Comparison of ENCODE assay signal across 10 cellular contexts in genomic region chr5:96335873-96336272, GRCh38.
DNase-seq lines count a peak whose midpoint lies in the region; ATAC-seq, FAIRE-seq and TF ChIP-seq lines count a peak whose summit lies in the region.
"Had no signal": no experiment of that assay in that cellular context is flagged by ENCODE, and none has a peak within 500 bp of the region (broad histone marks: within the 10 kb centered on the region; RNA-seq: fewer than 3 reads in every experiment).

No MANE protein-coding gene starts in this region.

- no peaks in the 10 kb centered on the region for H3K79me1 ChIP-seq in H1 (ENCODE audit: low read depth, low read length)
- H3K79me1 ChIP-seq in neuronal stem cell (ENCODE audit: low read depth, low read length), result no peaks in the 10 kb centered on the region

- H3K4ac ChIP-seq in H1 (replicated peaks; ENCODE audit: insufficient read length, low read depth, low read length) (no peak overlapping the region), neuronal stem cell (ENCODE audit: low read length) (no peak overlapping the region)

- H3K4me3 Mint-ChIP-seq in endodermal cell, result no peak overlapping the region
- H3K4me3 Mint-ChIP-seq: T-helper 1 cell treated with Interleukin-12 subunit alpha and Interleukin-12 subunit beta and Interleukin-4 antibody, amounts not matched to agents 30 μg/mL and 1 μg/mL, for 36 hours had no signal

- H3K27ac Mint-ChIP-seq in endodermal cell, result no peak overlapping the region
- H3K27ac Mint-ChIP-seq: T-helper 1 cell treated with Interleukin-12 subunit alpha and Interleukin-12 subunit beta and Interleukin-4 antibody, amounts not matched to agents 30 μg/mL and 1 μg/mL, for 36 hours had no signal

- no peaks in the 10 kb centered on the region for H3K9me3 Mint-ChIP-seq in endodermal cell
- H3K9me3 Mint-ChIP-seq: T-helper 1 cell treated with Interleukin-12 subunit alpha and Interleukin-12 subunit beta and Interleukin-4 antibody, amounts not matched to agents 30 μg/mL and 1 μg/mL, for 36 hours had no signal

- no peaks in the 10 kb centered on the region for H3K23me2 ChIP-seq in H1 (ENCODE audit: low read depth, low read length)

- no peak for TF ChIP-seq EP300 in H1 (IDR thresholded peaks at IDR 0.05; ENCODE audit: borderline replicate concordance in 1 of 2, low read depth in 2 of 2, low read length in 2 of 2)

- no peaks in the 10 kb centered on the region for H3K27me3 ChIP-seq in DND-41 (ENCODE audit: insufficient read depth, low read length, poor library complexity)
- no peaks in the 10 kb centered on the region for H3K27me3 ChIP-seq in MM.1S (replicated peaks; ENCODE audit: insufficient read depth, low read length)
- no peaks in the 10 kb centered on the region for H3K27me3 ChIP-seq in H1 (replicated peaks in 1 of 4; ENCODE audit: control insufficient read depth in 3 of 4, extremely low read depth in 1 of 4, insufficient read depth in 3 of 4, low read length in 3 of 4)
- H3K27me3 ChIP-seq in neuronal stem cell (ENCODE audit: control insufficient read depth in 3 of 3, insufficient read depth in 3 of 3, low read depth in 1 of 3, low read length in 3 of 3), result no peaks in the 10 kb centered on the region
- no peaks in the 10 kb centered on the region for H3K27me3 ChIP-seq in endodermal cell (ENCODE audit: control insufficient read depth, insufficient read depth, low read length, poor library complexity, severe bottlenecking)
- H3K27me3 ChIP-seq in MG63, result no peaks in the 10 kb centered on the region
- H3K27me3 ChIP-seq: colonic mucosa had no signal

- no peak for TF ChIP-seq POLR2A in H1 (IDR thresholded peaks at IDR 0.05; ENCODE audit: control extremely low read depth in 1 of 2, low read depth in 2 of 2, low read length in 2 of 2)

- WGBS in H1 (ENCODE audit: extremely low coverage in 1 of 2, insufficient coverage in 1 of 2, insufficient read length in 1 of 2, insufficient replicate concordance in 2 of 2, low coverage in 1 of 2, low lambda C conversion rate in 2 of 2, missing lambda C conversion rate in 1 of 2), 2 experiments, result 61% methylated on average over 2 of the region's 2 CpGs; no CpG with 5 or more reads in 1 of the 2 experiments
- WGBS in neuronal stem cell (ENCODE audit: extremely low coverage in 2 of 2, insufficient read length in 2 of 2, insufficient replicate concordance in 1 of 2), 2 donors, result no CpG with 5 or more reads among the region's 2 CpGs
- WGBS in endodermal cell (ENCODE audit: insufficient coverage in 1 of 2, insufficient read length in 1 of 2), 2 experiments, result 82% methylated on average over 2 of the region's 2 CpGs; no CpG with 5 or more reads in 1 of the 2 experiments

- H3K79me2 ChIP-seq in DND-41 (ENCODE audit: insufficient read depth, low read length) (no peaks in the 10 kb centered on the region), MM.1S (ENCODE audit: low read length) (no peaks in the 10 kb centered on the region), H1 (ENCODE audit: control insufficient read depth in 1 of 2, insufficient read depth in 2 of 2, low read length in 2 of 2) (no peaks in the 10 kb centered on the region)

- H4K8ac ChIP-seq in H1 (ENCODE audit: extremely low read depth, insufficient read depth, low read length) (no peak overlapping the region), neuronal stem cell (ENCODE audit: low read depth, low read length) (no peak overlapping the region)

- H3K4me3 ChIP-seq in DND-41 (ENCODE audit: low read depth in 1 of 2, low read length in 2 of 2) (no peak overlapping the region), MM.1S (ENCODE audit: low read length) (no peak overlapping the region), H1 (ENCODE audit: extremely low read depth in 1 of 4, insufficient read depth in 2 of 4, low read depth in 3 of 4, low read length in 4 of 4) (peak overlapping the region in 1 of 4 experiments; percentile 19; a peak in 1 of 8 replicates), neuronal stem cell (ENCODE audit: low read length in 2 of 2) (no peak overlapping the region), endodermal cell (ENCODE audit: low read length) (no peak overlapping the region), MG63 (no peak overlapping the region)
- H3K4me3 ChIP-seq: colonic mucosa had no signal

- H3K9me3 ChIP-seq in DND-41 (ENCODE audit: insufficient read depth, low read length, severe bottlenecking) (no peaks in the 10 kb centered on the region), MM.1S (replicated peaks; ENCODE audit: insufficient read depth, low read length) (no peaks in the 10 kb centered on the region), H1 (ENCODE audit: insufficient read depth in 2 of 2, low read depth in 1 of 2, low read length in 1 of 2) (no peaks in the 10 kb centered on the region), neuronal stem cell (replicated peaks in 1 of 2; ENCODE audit: control insufficient read depth in 2 of 2, insufficient read depth in 1 of 2, low read depth in 1 of 2, low read length in 2 of 2) (no peaks in the 10 kb centered on the region), endodermal cell (ENCODE audit: control insufficient read depth, low read length) (no peaks in the 10 kb centered on the region), MG63 (no peaks in the 10 kb centered on the region)
- H3K9me3 ChIP-seq: colonic mucosa had no signal

- no peaks in the 10 kb centered on the region for H3K27me3 Mint-ChIP-seq in endodermal cell (ENCODE audit: insufficient read depth)

- H3K27ac ChIP-seq in DND-41 (ENCODE audit: low read length) (0 out of 2 replicates have a peak overlapping the region, but pooled peaks have one; percentile 28), MM.1S (ENCODE audit: low read length) (no peak overlapping the region), H1 (ENCODE audit: low read depth, low read length) (no peak overlapping the region), neuronal stem cell (replicated peaks; ENCODE audit: low read length) (no peak overlapping the region), endodermal cell (ENCODE audit: low read depth, low read length) (no peak overlapping the region)
- H3K27ac ChIP-seq: colonic mucosa had no signal

- H3K9me2 ChIP-seq in MM.1S (replicated peaks; ENCODE audit: insufficient read depth, low read length), result no peaks in the 10 kb centered on the region

- H3K36me3 Mint-ChIP-seq in endodermal cell (ENCODE audit: low read depth), result no peaks in the 10 kb centered on the region

- H3K36me3 ChIP-seq in DND-41 (ENCODE audit: insufficient read depth, low read length) (no peaks in the 10 kb centered on the region), MM.1S (replicated peaks; ENCODE audit: insufficient read depth, low read length) (no peaks in the 10 kb centered on the region), H1 (ENCODE audit: control insufficient read depth in 2 of 4, insufficient read depth in 4 of 4, low read length in 3 of 4) (no peaks in the 10 kb centered on the region), neuronal stem cell (replicated peaks in 1 of 2; ENCODE audit: control insufficient read depth in 2 of 2, insufficient read depth in 2 of 2, low read length in 2 of 2) (no peaks in the 10 kb centered on the region), endodermal cell (ENCODE audit: control insufficient read depth, insufficient read depth, low read length) (no peaks in the 10 kb centered on the region), MG63 (no peaks in the 10 kb centered on the region)
- H3K36me3 ChIP-seq: colonic mucosa had no signal

- H2BK15ac ChIP-seq in H1 (ENCODE audit: low read length) (no peak overlapping the region), neuronal stem cell (ENCODE audit: low read length) (no peak overlapping the region)

- H4K5ac ChIP-seq in H1 (ENCODE audit: insufficient read length, low read depth, low read length), result no peak overlapping the region

- no peak for TF ChIP-seq RAD21 in H1 (IDR thresholded peaks at IDR 0.05 in 1 of 2, conservative IDR thresholded peaks at IDR 0.05 in 1 of 2; ENCODE audit: low read depth in 2 of 2, low read length in 2 of 2)

- H3K4me2 ChIP-seq in DND-41 (ENCODE audit: insufficient read depth, low read length) (0 out of 2 replicates have a peak overlapping the region, but pooled peaks have one; percentile 25), MM.1S (ENCODE audit: low read depth, low read length) (peak overlapping the region; percentile 62; the same call in 1 of the 2 replicates), H1 (ENCODE audit: insufficient read depth in 1 of 2, low read depth in 2 of 2, low read length in 2 of 2) (peak overlapping the region; percentile 3 to 11; a peak in 1 of 4 replicates), neuronal stem cell (ENCODE audit: insufficient read depth, low read length, poor library complexity, severe bottlenecking) (no peak overlapping the region)

- POLR2A ChIA-PET in H1 (lab: Charles Lee; ENCODE audit: partially characterized antibody), result no interaction called here

- H3K14ac ChIP-seq in H1 (ENCODE audit: insufficient read length) (no peak overlapping the region), neuronal stem cell (ENCODE audit: low read length) (no peak overlapping the region)

- H4K91ac ChIP-seq in H1 (replicated peaks; ENCODE audit: insufficient read length, low read length) (no peak overlapping the region), neuronal stem cell (ENCODE audit: low read depth, low read length, poor library complexity) (no peak overlapping the region)

- H2BK12ac ChIP-seq in H1 (ENCODE audit: low read depth, low read length) (no peak overlapping the region), neuronal stem cell (ENCODE audit: low read length) (no peak overlapping the region)

- peaks cover 20% of the 10 kb centered on the region for H3F3A ChIP-seq in MM.1S (ENCODE audit: insufficient read depth, low read length)

- H2AFZ ChIP-seq in DND-41 (ENCODE audit: low read depth, low read length), result peak overlapping the region; percentile 53; the same call in 1 of the 2 replicates
- H2AFZ ChIP-seq in MM.1S (ENCODE audit: low read length), result peak overlapping the region; percentile 51
- H2AFZ ChIP-seq in H1 (ENCODE audit: low read length), result peak overlapping the region; percentile 91
- H2AFZ ChIP-seq in neuronal stem cell (ENCODE audit: low read length), result peak overlapping the region; percentile 75

- H2BK120ac ChIP-seq in H1 (replicated peaks; ENCODE audit: low read depth, low read length) (no peak overlapping the region), neuronal stem cell (ENCODE audit: low read depth, low read length) (no peak overlapping the region)

- no peaks in the 10 kb centered on the region for H4K20me1 ChIP-seq in DND-41 (ENCODE audit: insufficient read depth, low read length)
- H4K20me1 ChIP-seq in MM.1S (ENCODE audit: insufficient read depth, low read length), result no peaks in the 10 kb centered on the region
- no peaks in the 10 kb centered on the region for H4K20me1 ChIP-seq in H1 (replicated peaks in 1 of 2; ENCODE audit: control insufficient read depth in 1 of 2, insufficient read depth in 2 of 2, low read length in 2 of 2)

- DNase-seq in DND-41, result no peak
- no peak for DNase-seq in MM.1S
- no peak for DNase-seq in H1 (ENCODE audit: low read depth in 1 of 2, low spot score in 2 of 2)
- DNase-seq in neuronal stem cell (ENCODE audit: low spot score), result no peak
- no peak for DNase-seq in D341Med (ENCODE audit: low spot score)
- DNase-seq in stimulated activated CD4-positive, alpha-beta T cell treated with anti-CD3 and anti-CD28 coated beads, Interleukin-4, amount 100 ng/mL, for 1 hour, result no peak
- DNase-seq in endodermal cell, result no peak
- DNase-seq in MG63, result no peak

- H3K9ac ChIP-seq in DND-41 (ENCODE audit: low read depth, low read length) (no peak overlapping the region), MM.1S (ENCODE audit: low read length) (no peak overlapping the region), H1 (replicated peaks in 1 of 4; ENCODE audit: extremely low read depth in 1 of 4, low read depth in 3 of 4, low read length in 3 of 4) (no peak overlapping the region), neuronal stem cell (ENCODE audit: low read depth, low read length, poor library complexity) (no peak overlapping the region), endodermal cell (ENCODE audit: extremely low read depth, low read length, poor library complexity, severe bottlenecking) (no peak overlapping the region)

- no peak overlapping the region for H2AK5ac ChIP-seq in H1 (ENCODE audit: low read depth, low read length)
- H2AK5ac ChIP-seq in neuronal stem cell (ENCODE audit: low read depth, low read length), result no peak overlapping the region

- CTCF ChIA-PET in H1 (lab: Charles Lee; ENCODE audit: partially characterized antibody), result interaction anchor here (0.6 to 6.2 kb wide), 57 partner anchors 8 to 682 kb away, joined by 3 to 43 read pairs (median 4); partner anchors contain the start of genes ELL2, ERAP1 and GLRX

- TF ChIP-seq CTCF in DND-41 (IDR thresholded peaks at IDR 0.05; ENCODE audit: borderline replicate concordance, extremely low read depth, low read length, poor library complexity, severe bottlenecking) (no peak), MM.1S (IDR thresholded peaks at IDR 0.05; ENCODE audit: low read length) (no peak), H1 (IDR thresholded peaks at IDR 0.05; ENCODE audit: control extremely low read depth in 1 of 3, insufficient read depth in 1 of 3, low read depth in 1 of 3, low read length in 3 of 3) (no peak), endodermal cell (conservative IDR thresholded peaks at IDR 0.05) (no peak)

- H2BK5ac ChIP-seq in H1 (ENCODE audit: low read depth, low read length), result no peak overlapping the region
- H2BK5ac ChIP-seq in neuronal stem cell (ENCODE audit: low read length), result no peak overlapping the region

- H3K4me1 ChIP-seq in DND-41 (ENCODE audit: insufficient read depth, low read length) (peaks cover 7% of the 10 kb centered on the region), MM.1S (ENCODE audit: low read length) (peaks cover 44% of the 10 kb centered on the region), H1 (replicated peaks in 1 of 4; ENCODE audit: control insufficient read depth in 3 of 4, insufficient read depth in 4 of 4, low read length in 3 of 4) (no peaks in the 10 kb centered on the region; a peak in 1 of 7 replicates), neuronal stem cell (ENCODE audit: control insufficient read depth in 2 of 2, insufficient read depth in 1 of 2, low read depth in 1 of 2, low read length in 2 of 2) (peaks cover 1 to 2% of the 10 kb centered on the region in 2 donors), endodermal cell (ENCODE audit: control insufficient read depth, insufficient read depth, low read length) (peaks cover 19% of the 10 kb centered on the region)
- H3K4me1 ChIP-seq: colonic mucosa had no signal

- no peak for FAIRE-seq in H1 (lab: Jason Lieb, UNC)

- H3K4me1 Mint-ChIP-seq in endodermal cell, result peaks cover 31% of the 10 kb centered on the region

- ATAC-seq in DND-41 (ENCODE audit: insufficient read depth, low read depth), result peak; percentile 18; the same call in 1 of the 3 replicates

- no peak overlapping the region; the same call in 1 of the 2 replicates for H3K18ac ChIP-seq in H1 (ENCODE audit: extremely low read depth, low read length)
- H3K18ac ChIP-seq in neuronal stem cell (ENCODE audit: low read length), result no peak overlapping the region

- no peak overlapping the region for H3K56ac ChIP-seq in H1 (replicated peaks; ENCODE audit: insufficient read length, low read depth, low read length)

- H2BK20ac ChIP-seq in H1 (ENCODE audit: low read length), result no peak overlapping the region

- H3K23ac ChIP-seq in H1 (ENCODE audit: insufficient read length), result no peak overlapping the region
- no peak overlapping the region for H3K23ac ChIP-seq in neuronal stem cell (ENCODE audit: low read depth, low read length, poor library complexity)
